ENCODE assay signal across 8 cellular contexts in genomic region chr11:81644239-81644840, GRCh38.
DNase-seq lines count a peak whose midpoint lies in the region; TF ChIP-seq lines count a peak whose summit lies in the region.

No MANE protein-coding gene starts in this region.

- H2AFZ ChIP-seq in fibroblast of lung (ENCODE audit: low read length): no peak overlapping the region

- H4K20me1 ChIP-seq in fibroblast of lung (ENCODE audit: control insufficient read depth, extremely low read depth, insufficient read depth, low read length): no peaks in the 10 kb centered on the region

- TF ChIP-seq CTCF in BJ (IDR thresholded peaks at IDR 0.05; ENCODE audit: insufficient read depth, low read depth, low read length) (peak; percentile 46), GM12874 (IDR thresholded peaks at IDR 0.05; ENCODE audit: insufficient read depth, low read depth, low read length) (peak; percentile 47; the same call in 1 of the 2 replicates), HEK293 (tag by site-specific recombination; IDR thresholded peaks at IDR 0.05) (peak; percentile 42; the same call in 1 of the 2 replicates), LNCaP clone FGC (IDR thresholded peaks at IDR 0.05; ENCODE audit: control insufficient read depth, extremely low read depth, insufficient read depth) (peak; percentile 68), fibroblast of lung (conservative IDR thresholded peaks at IDR 0.05 in 1 of 2, IDR thresholded peaks at IDR 0.05 in 1 of 2; ENCODE audit: low read depth in 1 of 2, low read length in 2 of 2) (peak; percentile 43 to 66)

- H3K4me1 ChIP-seq in HEK293 (ENCODE audit: control insufficient read depth, insufficient read depth, low read length) (no peaks in the 10 kb centered on the region), fibroblast of lung (ENCODE audit: control insufficient read depth, extremely low read depth, insufficient read depth, low read length) (no peaks in the 10 kb centered on the region)

- no peaks in the 10 kb centered on the region for H3K9me3 ChIP-seq in HEK293 (ENCODE audit: control insufficient read depth, insufficient read depth, low read depth, low read length)
- no peaks in the 10 kb centered on the region for H3K9me3 ChIP-seq in fibroblast of lung (ENCODE audit: control insufficient read depth, insufficient read depth, low read depth, low read length)

- H3K4me3 ChIP-seq in BJ (ENCODE audit: low read depth, low read length) (no peak overlapping the region), HEK293 (ENCODE audit: low read depth, low read length) (no peak overlapping the region), LNCaP clone FGC (ENCODE audit: low read depth, low read length) (no peak overlapping the region), fibroblast of lung (replicated peaks in 1 of 4; ENCODE audit: control extremely low read depth in 1 of 4, insufficient read depth in 1 of 4, low read depth in 3 of 4, low read length in 4 of 4) (no peak overlapping the region)

- H3K79me2 ChIP-seq in fibroblast of lung (ENCODE audit: control insufficient read depth, insufficient read depth, low read length): no peaks in the 10 kb centered on the region

- H3K9ac ChIP-seq in fibroblast of lung (ENCODE audit: insufficient read depth, low read length): no peak overlapping the region

- no peaks in the 10 kb centered on the region for H3K27me3 ChIP-seq in BJ (ENCODE audit: control insufficient read depth, insufficient read depth, low read length)
- no peaks in the 10 kb centered on the region for H3K27me3 ChIP-seq in fibroblast of lung (ENCODE audit: control insufficient read depth, insufficient read depth, low read length)

- CTCF ChIA-PET in BJ (lab: Yijun Ruan, JAX) (interaction anchor here (0.6 to 1.4 kb wide), 3 partner anchors 11 to 14 kb away, joined by 3 to 5 read pairs (median 4); no protein-coding TSS in a partner anchor), HEK293 (lab: Yijun Ruan, JAX) (interaction anchor here (0.6 to 7.2 kb wide), 16 partner anchors 13 to 1484 kb away, joined by 3 to 66 read pairs (median 3); no protein-coding TSS in a partner anchor)

- H3K36me3 ChIP-seq in BJ (ENCODE audit: control insufficient read depth, insufficient read depth, low read length) (no peaks in the 10 kb centered on the region), HEK293 (ENCODE audit: control insufficient read depth in 2 of 2, insufficient read depth in 1 of 2, low read length in 2 of 2) (no peaks in the 10 kb centered on the region), fibroblast of lung (ENCODE audit: control insufficient read depth, insufficient read depth, low read length) (no peaks in the 10 kb centered on the region)

- POLR2A ChIA-PET in BJ (lab: Charles Lee): no interaction called here
- POLR2A ChIA-PET in HEK293 (lab: Yijun Ruan, JAX): no interaction called here

- DNase-seq in BJ (ENCODE audit: low read depth) (no peak), LNCaP clone FGC (ENCODE audit: low read depth) (peak; percentile 18), SKM-1 (lab: John Stamatoyannopoulos, UW; ENCODE audit: unreplicated experiment) (peak; percentile 68), fibroblast of lung (ENCODE audit: low read depth in 2 of 2) (peak; percentile 29 to 65), putamen (ENCODE audit: low spot score) (peak; percentile 44), NCI-H2227 treated with DMSO at 0.1 percent for 48 hours (lab: John Stamatoyannopoulos, UW) (no peak)

- H3K27ac ChIP-seq in HEK293 (ENCODE audit: extremely low read depth, low read depth, low read length) (no peak overlapping the region), fibroblast of lung (ENCODE audit: insufficient read depth, low read length) (no peak overlapping the region)

- H3K4me2 ChIP-seq in fibroblast of lung (ENCODE audit: extremely low read depth, insufficient read depth, low read length): no peak overlapping the region

TF ChIP-seq in HEK293, 187 proteins besides CTCF, POLR2A, EP300 and RAD21:
- peak; percentile 40 for TF ChIP-seq ZNF654 (tag by site-specific recombination; IDR thresholded peaks at IDR 0.05; ENCODE audit: low read depth)
- no peak for TF ChIP-seq ZBTB26 (tag by site-specific recombination; optimal IDR thresholded peaks at IDR 0.05)

Comparison
In these comparisons a context has a peak if more than half of its experiments do, and no peak if none do; other contexts are left out.
1. DNase-seq: peak in LNCaP clone FGC (single experiment), SKM-1 (single experiment), fibroblast of lung (2 of 2) and putamen (single experiment); none in BJ (single experiment) and NCI-H2227 treated with DMSO at 0.1 percent for 48 hours (single experiment).
2. Peak in every context shown above with its lines, with median percentiles within 50 percentile points of each other: CTCF ChIP-seq.